ENCODE assay signal across 4 cellular contexts in genomic region chr6:33103776-33104175, GRCh38. TPM values are rescaled to one million over a fixed set of nuclear protein-coding genes. Genes with fewer than 3 reads are reported as not detected.
"Had no signal": no experiment of that assay in that cellular context is flagged by ENCODE, and none has a peak within 500 bp of the region (broad histone marks: within the 10 kb centered on the region; RNA-seq: fewer than 3 reads in every experiment).

No MANE protein-coding gene starts in this region.

- ATAC-seq: GM12878 had no signal

- DNase-seq: GDM1, GF-D8 had no signal

- H3K4me3 ChIP-seq: GM12878 had no signal

RNA-seq across cellular contexts. Expression of gene HLA-DPB1, which starts 28.0 kb away (rescaled TPM):
- total RNA-seq: G401 had no signal

RNA-seq across cellular contexts. Expression of gene HLA-DPA1, which starts 30.3 kb away (rescaled TPM):
- total RNA-seq: G401 had no signal
